Comparison of ENCODE assay signal across 17 cellular contexts in genomic region chr6:148423601-148424270, GRCh38.
DNase-seq lines count a peak whose midpoint lies in the region; ATAC-seq and TF ChIP-seq lines count a peak whose summit lies in the region.
"Had no signal": no experiment of that assay in that cellular context is flagged by ENCODE, and none has a peak within 500 bp of the region (broad histone marks: within the 10 kb centered on the region; RNA-seq: fewer than 3 reads in every experiment).

No MANE protein-coding gene starts in this region.

- no peaks in the 10 kb centered on the region for H3K9me3 ChIP-seq in esophagus muscularis mucosa
- H3K9me3 ChIP-seq: adrenal gland had no signal

- H3K4me1 ChIP-seq in esophagus muscularis mucosa: peaks cover 30 to 49% (median 46%) of the 10 kb centered on the region in 4 donors
- H3K4me1 ChIP-seq: adrenal gland had no signal

- no peak for TF ChIP-seq CTCF in esophagus muscularis mucosa (IDR thresholded peaks at IDR 0.05)
- TF ChIP-seq CTCF in nephron (IDR thresholded peaks at IDR 0.05; ENCODE audit: unreplicated experiment in 3 of 3): no peak
- no peak for TF ChIP-seq CTCF in glutamatergic neuron (IDR thresholded peaks at IDR 0.05; ENCODE audit: partially characterized antibody, unreplicated experiment)

- no peak for ATAC-seq in HG03439 (IDR thresholded peaks at IDR 0.05; ENCODE audit: unreplicated experiment)
- ATAC-seq: GM23338 had no signal

- H3K36me3 Mint-ChIP-seq in nephron (ENCODE audit: low read depth): peaks cover 3% of the 10 kb centered on the region
- no peaks in the 10 kb centered on the region for H3K36me3 Mint-ChIP-seq in glutamatergic neuron (ENCODE audit: unreplicated experiment)
- H3K36me3 Mint-ChIP-seq: mesothelial cell of epicardium had no signal

- peak overlapping the region; percentile 51 to 94 (median 73) for H3K27ac Mint-ChIP-seq in nephron
- H3K27ac Mint-ChIP-seq in glutamatergic neuron (ENCODE audit: unreplicated experiment): no peak overlapping the region
- H3K27ac Mint-ChIP-seq: activated B cell treated with CpG ODN at 0.5 μM for 24 hours, GM23338, mesothelial cell of epicardium, progenitor cell of endocrine pancreas had no signal

- H3K27ac ChIP-seq in esophagus muscularis mucosa (replicated peaks in 1 of 4): peak overlapping the region; percentile 48 to 68 (median 58)
- H3K27ac ChIP-seq: adrenal gland, hepatocyte had no signal

- no peaks in the 10 kb centered on the region for H3K27me3 Mint-ChIP-seq in nephron (ENCODE audit: low read depth)
- no peaks in the 10 kb centered on the region for H3K27me3 Mint-ChIP-seq in glutamatergic neuron (ENCODE audit: unreplicated experiment)
- H3K27me3 Mint-ChIP-seq: progenitor cell of endocrine pancreas had no signal

- H3K9me3 Mint-ChIP-seq in nephron (no peaks in the 10 kb centered on the region), glutamatergic neuron (ENCODE audit: unreplicated experiment) (no peaks in the 10 kb centered on the region)
- H3K9me3 Mint-ChIP-seq: activated B cell treated with CpG ODN at 0.5 μM for 24 hours, GM23338 had no signal

- no peak overlapping the region for H3K4me3 ChIP-seq in esophagus muscularis mucosa
- H3K4me3 ChIP-seq: adrenal gland, GM23338, hepatocyte had no signal

- 34% methylated on average over 9 of the region's 9 CpGs for WGBS in esophagus muscularis mucosa

- DNase-seq in DMS53 treated with DMSO at 0.1 percent for 48 hours (lab: John Stamatoyannopoulos, UW; ENCODE audit: unreplicated experiment) (peak; percentile 34), NCI-H526 (lab: John Stamatoyannopoulos, UW) (peak; percentile 40 to 63), esophagus muscularis mucosa (ENCODE audit: extremely low spot score) (no peak), glutamatergic neuron (no peak), KG1 (lab: John Stamatoyannopoulos, UW) (no peak)
- DNase-seq in activated CD4-positive, CD25-positive, alpha-beta regulatory T cell treated with anti-CD3 and anti-CD28 coated beads, Interleukin-2, amount 50 U/mL, for 72 hours: no peak
- DNase-seq: activated B cell treated with CpG ODN at 0.5 μM for 24 hours; adrenal gland; effector memory CD4-positive, alpha-beta T cell; NK-92 treated with Interleukin-12 subunit alpha and Interleukin-12 subunit beta, amount 100 ng/mL, for 24 hours; stimulated activated CD4-positive, alpha-beta T cell treated with anti-CD3 and anti-CD28 coated beads, Interleukin-2, amount 100 ng/mL, for 24 hours had no signal

- TF ChIP-seq EP300 in esophagus muscularis mucosa (IDR thresholded peaks at IDR 0.05): no peak

- peaks cover 39% of the 10 kb centered on the region for H3K4me1 Mint-ChIP-seq in nephron
- no peaks in the 10 kb centered on the region for H3K4me1 Mint-ChIP-seq in glutamatergic neuron (ENCODE audit: low read depth, unreplicated experiment)
- H3K4me1 Mint-ChIP-seq: activated B cell treated with CpG ODN at 0.5 μM for 24 hours had no signal

- TF ChIP-seq POLR2A in esophagus muscularis mucosa (IDR thresholded peaks at IDR 0.05; ENCODE audit: low read depth): no peak

- intact Hi-C loops in esophagus muscularis mucosa (cut with DNase I): no loop called here

- H3K4me3 Mint-ChIP-seq in nephron (no peak overlapping the region), glutamatergic neuron (ENCODE audit: unreplicated experiment) (no peak overlapping the region)
- H3K4me3 Mint-ChIP-seq: activated B cell treated with CpG ODN at 0.5 μM for 24 hours, GM23338, mesothelial cell of epicardium had no signal

- no peaks in the 10 kb centered on the region for H3K36me3 ChIP-seq in esophagus muscularis mucosa
- H3K36me3 ChIP-seq: adrenal gland had no signal

- H3K27me3 ChIP-seq in esophagus muscularis mucosa: no peaks in the 10 kb centered on the region
- H3K27me3 ChIP-seq: adrenal gland, hepatocyte had no signal

Comparison
In these comparisons a context has a peak if more than half of its experiments do, and no peak if none do; other contexts are left out.
1. DNase-seq: peak in DMS53 treated with DMSO at 0.1 percent for 48 hours (single experiment) and NCI-H526 (2 of 2); none in esophagus muscularis mucosa (single experiment), glutamatergic neuron (single experiment), activated CD4-positive, CD25-positive, alpha-beta regulatory T cell treated with anti-CD3 and anti-CD28 coated beads, Interleukin-2, amount 50 U/mL, for 72 hours (single experiment) and KG1 (single experiment).